In the genomic region with DNA sequence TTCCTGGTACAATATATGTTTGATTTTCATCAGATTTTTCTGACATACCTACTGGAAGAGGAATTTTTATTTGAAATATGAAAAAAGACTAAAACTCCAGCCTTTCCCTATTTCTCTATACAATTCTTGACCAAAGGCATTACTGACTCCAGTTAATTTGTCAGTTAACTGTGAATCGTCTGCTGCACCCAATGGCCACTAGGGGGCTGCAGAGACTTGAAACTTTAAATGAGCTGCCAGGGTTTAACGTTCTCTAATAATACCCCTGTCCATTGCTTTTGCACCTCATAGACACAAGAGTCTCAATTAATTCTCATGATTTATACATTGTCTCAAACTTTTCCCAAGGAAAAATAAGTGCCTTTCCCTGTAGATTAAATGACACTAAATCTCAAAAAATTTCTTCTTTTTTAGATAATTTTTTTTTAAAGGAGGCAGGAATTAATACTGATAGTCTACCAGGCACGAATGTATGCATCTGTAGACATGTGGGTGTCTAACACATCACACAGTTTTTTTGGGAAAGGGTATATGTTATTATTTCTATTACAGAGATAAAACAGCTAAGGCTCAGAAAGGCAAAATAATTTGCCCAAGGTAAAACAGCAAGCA, we compare ENCODE assay signal across 9 cellular contexts. TPM values are rescaled to one million over a fixed set of nuclear protein-coding genes. Genes with fewer than 3 reads are reported as not detected.
DNase-seq lines count a peak whose midpoint lies in the region; ATAC-seq, FAIRE-seq and TF ChIP-seq lines count a peak whose summit lies in the region.
"Had no signal": no experiment of that assay in that cellular context is flagged by ENCODE, and none has a peak within 500 bp of the region (broad histone marks: within the 10 kb centered on the region; RNA-seq: fewer than 3 reads in every experiment).

No MANE protein-coding gene starts in this region.

- DNase-seq in DMS 273 treated with DMSO at 0.1 percent for 48 hours (lab: John Stamatoyannopoulos, UW) (peak; percentile 29), HEK293T (ENCODE audit: extremely low spot score) (peak; percentile 66), NCI-H226 (peak; percentile 31), endothelial cell (ENCODE audit: low spot score) (peak; percentile 65), mucosa of gallbladder (ENCODE audit: low spot score) (peak; percentile 58), upper lobe of left lung (peak in 1 of 2 donors; percentile 46), GM12892 (ENCODE audit: insufficient read length) (no peak)
- DNase-seq in activated CD4-positive, alpha-beta T cell treated with anti-CD3 and anti-CD28 coated beads, Interleukin-2, amount 50 U/mL, for 4 hours: peak; percentile 16 to 17

- ATAC-seq in upper lobe of left lung (ENCODE audit: low FRiP score in 2 of 2): peak in 1 of 2 donors; percentile 47

- H3K27me3 ChIP-seq in upper lobe of left lung: peaks cover 3 to 27% (median 17%) of the 10 kb centered on the region in 4 donors

- no peaks in the 10 kb centered on the region for H3K36me3 ChIP-seq in upper lobe of left lung

- H3K27ac Mint-ChIP-seq in endothelial cell (ENCODE audit: unreplicated experiment): no peak overlapping the region

- CTCF ChIA-PET in HEK293T (lab: Yijun Ruan, JAX): interaction anchor here (0.7 to 2.2 kb wide), 8 partner anchors 10 to 307 kb away, joined by 3 to 11 read pairs (median 6); no protein-coding TSS in a partner anchor

- no peaks in the 10 kb centered on the region for H3K36me3 Mint-ChIP-seq in endothelial cell (ENCODE audit: low read depth, unreplicated experiment)

- peaks cover 8% of the 10 kb centered on the region for H3K27me3 Mint-ChIP-seq in endothelial cell (ENCODE audit: unreplicated experiment)

- TF ChIP-seq CTCF in endothelial cell (IDR thresholded peaks at IDR 0.05; ENCODE audit: unreplicated experiment) (peak; percentile 97), upper lobe of left lung (IDR thresholded peaks at IDR 0.05) (peak; percentile 31 to 84 (median 70))

- 28 to 32% methylated on average over 3 of the region's 3 CpGs for WGBS in upper lobe of left lung, 2 donors

- H3K4me1 ChIP-seq in upper lobe of left lung: peaks cover 16 to 25% (median 23%) of the 10 kb centered on the region in 4 donors

- no peak for FAIRE-seq in GM12892 (lab: Jason Lieb, UNC)

- TF ChIP-seq EP300 in upper lobe of left lung (IDR thresholded peaks at IDR 0.05): no peak

- no peak overlapping the region for H3K27ac ChIP-seq in upper lobe of left lung

- peaks cover 11% of the 10 kb centered on the region for H3K4me1 Mint-ChIP-seq in endothelial cell (ENCODE audit: unreplicated experiment)

- POLR2A ChIA-PET in HEK293T (lab: Yijun Ruan, JAX): no interaction called here

- H3K9me3 Mint-ChIP-seq in endothelial cell (ENCODE audit: unreplicated experiment): no peaks in the 10 kb centered on the region

- TF ChIP-seq POLR2A in upper lobe of left lung (IDR thresholded peaks at IDR 0.05) (no peak), GM12892 (IDR thresholded peaks at IDR 0.05; ENCODE audit: low read depth, low read length) (no peak)

- no peak overlapping the region for H3K4me3 ChIP-seq in upper lobe of left lung

- H3K4me3 Mint-ChIP-seq in endothelial cell (ENCODE audit: unreplicated experiment): no peak overlapping the region

- H3K9me3 ChIP-seq in upper lobe of left lung: no peaks in the 10 kb centered on the region

TF ChIP-seq in HEK293T, 16 proteins besides CTCF, POLR2A, EP300 and RAD21:
- TF ChIP-seq HDGF (IDR thresholded peaks at IDR 0.05; ENCODE audit: borderline replicate concordance): no peak
- TF ChIP-seq L3MBTL2 (conservative IDR thresholded peaks at IDR 0.05): no peak
- TF ChIP-seq TARDBP (IDR thresholded peaks at IDR 0.05): no peak
- TF ChIP-seq, protein P1, sequence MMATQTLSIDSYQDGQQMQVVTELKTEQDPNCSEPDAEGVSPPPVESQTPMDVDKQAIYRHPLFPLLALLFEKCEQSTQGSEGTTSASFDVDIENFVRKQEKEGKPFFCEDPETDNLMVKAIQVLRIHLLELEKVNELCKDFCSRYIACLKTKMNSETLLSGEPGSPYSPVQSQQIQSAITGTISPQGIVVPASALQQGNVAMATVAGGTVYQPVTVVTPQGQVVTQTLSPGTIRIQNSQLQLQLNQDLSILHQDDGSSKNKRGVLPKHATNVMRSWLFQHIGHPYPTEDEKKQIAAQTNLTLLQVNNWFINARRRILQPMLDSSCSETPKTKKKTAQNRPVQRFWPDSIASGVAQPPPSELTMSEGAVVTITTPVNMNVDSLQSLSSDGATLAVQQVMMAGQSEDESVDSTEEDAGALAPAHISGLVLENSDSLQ (IDR thresholded peaks at IDR 0.05): no peak
- TF ChIP-seq ZNF384 (IDR thresholded peaks at IDR 0.05): no peak
- no peak for TF ChIP-seq SUZ12 (IDR thresholded peaks at IDR 0.05)
- TF ChIP-seq NFRKB (IDR thresholded peaks at IDR 0.05): no peak
- no peak for TF ChIP-seq FOXA1 (IDR thresholded peaks at IDR 0.05)
- TF ChIP-seq ARNT (IDR thresholded peaks at IDR 0.05): no peak
- TF ChIP-seq BHLHE40 (IDR thresholded peaks at IDR 0.05; ENCODE audit: borderline replicate concordance): no peak
- no peak for TF ChIP-seq FOXM1 (IDR thresholded peaks at IDR 0.05; ENCODE audit: borderline replicate concordance)
- no peak for TF ChIP-seq CTBP1 (IDR thresholded peaks at IDR 0.05; ENCODE audit: borderline replicate concordance)
- no peak for TF ChIP-seq ELF4 (IDR thresholded peaks at IDR 0.05)
- TF ChIP-seq FOXK2 (IDR thresholded peaks at IDR 0.05): no peak
- TF ChIP-seq SP1 (IDR thresholded peaks at IDR 0.05): no peak
- TF ChIP-seq LEF1 (IDR thresholded peaks at IDR 0.05; ENCODE audit: borderline replicate concordance): no peak
TF ChIP-seq in HEK293T: peak in this region for 0.

RNA-seq across cellular contexts. Expression of a gene that starts 1.8 kb away (rescaled TPM):
- 0.05 TPM for total RNA-seq in endothelial cell (ENCODE audit: unreplicated experiment)
- total RNA-seq in mucosa of gallbladder: 0.20 TPM
- 1 to 10 TPM in 2 of 6 donors, under 1 TPM in 4; 0.17 to 2.1 (median 0.35) TPM for total RNA-seq in upper lobe of left lung
- 0.13 TPM for polyA plus RNA-seq in GM12892 (2012; ENCODE audit: missing spikeins)
- total RNA-seq: T-helper 2 cell treated with Interferon-gamma antibody and Interleukin-4, amounts not matched to agents 100 ng/mL and 5 ng/mL, for 36 hours had no signal
